8 cellular contexts compared by ENCODE assay signal in the genomic region with DNA sequence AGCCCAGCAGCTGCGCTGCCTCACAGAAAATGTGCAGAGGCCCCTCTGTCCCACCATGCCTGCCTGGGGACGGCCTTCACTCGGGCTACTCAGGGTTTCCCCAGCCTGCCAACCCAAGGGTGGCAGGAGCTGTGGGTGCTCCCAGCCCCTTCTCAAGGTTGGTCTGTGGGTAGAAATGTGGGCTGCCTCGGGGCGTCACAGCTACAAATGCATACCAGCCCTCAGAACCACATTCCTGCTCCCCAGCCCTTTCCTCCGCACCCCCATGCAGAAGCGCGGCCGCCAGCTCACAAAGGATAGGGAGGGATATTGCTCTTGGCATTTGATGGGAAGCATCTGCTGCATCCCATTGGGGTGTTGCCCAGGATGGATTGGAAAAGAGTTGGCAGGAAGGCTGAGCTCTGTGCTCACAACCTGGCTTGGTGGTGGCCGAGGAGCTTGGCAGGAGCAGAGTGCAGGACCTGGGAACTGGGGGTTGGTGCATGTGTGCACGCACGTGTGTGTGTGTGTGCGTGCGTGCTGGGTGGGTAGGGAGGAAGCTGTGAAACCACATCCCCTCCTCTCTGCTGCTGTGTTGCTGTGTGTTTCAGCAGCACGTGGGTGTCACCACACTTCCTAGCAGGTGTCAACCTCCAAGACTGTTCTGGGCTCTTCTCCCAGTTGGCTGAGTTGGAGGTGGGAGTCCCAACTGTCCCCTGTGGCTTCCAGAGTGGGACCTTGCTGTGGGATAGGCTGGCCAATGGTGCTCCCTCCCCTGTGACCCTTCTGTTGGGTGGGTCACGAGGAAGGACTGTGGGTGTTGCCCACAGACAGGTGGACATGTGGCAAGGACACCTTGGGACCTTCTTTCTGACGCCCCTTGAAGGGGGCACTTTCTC.
DNase-seq lines count a peak whose midpoint lies in the region; ATAC-seq lines count a peak whose summit lies in the region.

No MANE protein-coding gene starts in this region.

- ATAC-seq in GM21619 (IDR thresholded peaks at IDR 0.05; ENCODE audit: unreplicated experiment): peak; percentile 24

- DNase-seq in DMS 273 (lab: John Stamatoyannopoulos, UW; ENCODE audit: unreplicated experiment) (peak; percentile 84), NOMO-1 treated with dmso at 0.1 percent for 144 hours (lab: John Stamatoyannopoulos, UW; ENCODE audit: unreplicated experiment) (peak; percentile 32), hepatic stellate cell (ENCODE audit: low spot score) (peak; percentile 84), NCI-H510A treated with DMSO at 0.1 percent for 48 hours (lab: John Stamatoyannopoulos, UW) (no peak), SW 1271 (lab: John Stamatoyannopoulos, UW) (no peak)
- DNase-seq in activated naive CD4-positive, alpha-beta T cell (lab: John Stamatoyannopoulos, UW): peak in 3 of 4 experiments; percentile 34 to 74 (median 65)
- peak in 2 of 3 experiments; percentile 66 to 71 for DNase-seq in stimulated activated CD4-positive, alpha-beta T cell treated with anti-CD3 and anti-CD28 coated beads, TNF-alpha, amount 100 ng/mL, for 4 hours (ENCODE audit: low read depth in 3 of 3)

Comparison
In these comparisons a context has a peak if more than half of its experiments do, and no peak if none do; other contexts are left out.
1. DNase-seq: peak in DMS 273 (single experiment), NOMO-1 treated with dmso at 0.1 percent for 144 hours (single experiment), activated naive CD4-positive, alpha-beta T cell (3 of 4), hepatic stellate cell (single experiment) and stimulated activated CD4-positive, alpha-beta T cell treated with anti-CD3 and anti-CD28 coated beads, TNF-alpha, amount 100 ng/mL, for 4 hours (2 of 3); none in NCI-H510A treated with DMSO at 0.1 percent for 48 hours (single experiment) and SW 1271 (0 of 2).